27 cellular contexts compared by ENCODE assay signal in genomic region chr2:16150456-16151280, GRCh38.
"Had no signal": no experiment of that assay in that cellular context is flagged by ENCODE, and none has a peak within 500 bp of the region (broad histone marks: within the 10 kb centered on the region; RNA-seq: fewer than 3 reads in every experiment).

No MANE protein-coding gene starts in this region.

- H3K27me3 Mint-ChIP-seq: progenitor cell of endocrine pancreas; stimulated activated naive B cell treated with anti-CD40 and anti-IgM and Interleukin-4, amounts not matched to agents 10 μg/mL and 1 μg/mL and 100 μg/mL, for 72 hours had no signal

- ATAC-seq: psoas muscle; right cardiac atrium; right lobe of liver; stimulated activated naive B cell treated with anti-CD40 and anti-IgM and Interleukin-4, amounts not matched to agents 10 μg/mL and 1 μg/mL and 100 μg/mL, for 72 hours had no signal

- H3K4me3 ChIP-seq: neural progenitor cell, psoas muscle, right lobe of liver, sigmoid colon, stomach, thoracic aorta, thyroid gland, tibial nerve, upper lobe of left lung, uterus had no signal

- H3K9me3 Mint-ChIP-seq: natural killer cell; nephron; stimulated activated effector memory CD8-positive, alpha-beta T cell treated with anti-CD3 and anti-CD28 coated beads, Interleukin-12 subunit alpha, Interleukin-12 subunit beta, amount 100 ng/mL, for 72 hours; stimulated activated naive CD8-positive, alpha-beta T cell treated with anti-CD3 and anti-CD28 coated beads, Interleukin-15, Interleukin-2, amounts not matched to agents 100 ng/mL and 50 ng/mL, for 24 hours had no signal

- H3K36me3 Mint-ChIP-seq: naive thymus-derived CD4-positive, alpha-beta T cell; natural killer cell; neural progenitor cell; stimulated activated effector memory CD8-positive, alpha-beta T cell treated with anti-CD3 and anti-CD28 coated beads, Interleukin-12 subunit alpha, Interleukin-12 subunit beta, amount 100 ng/mL, for 72 hours; stimulated activated naive B cell treated with anti-CD40 and anti-IgM and Interleukin-4, amounts not matched to agents 10 μg/mL and 1 μg/mL and 100 μg/mL, for 72 hours had no signal

- H3K27me3 ChIP-seq: neural progenitor cell, right lobe of liver, sigmoid colon, stomach, thyroid gland, tibial nerve, upper lobe of left lung, uterus had no signal

- H3K4me1 Mint-ChIP-seq: naive thymus-derived CD4-positive, alpha-beta T cell; natural killer cell; stimulated activated effector memory CD8-positive, alpha-beta T cell treated with anti-CD3 and anti-CD28 coated beads, Interleukin-12 subunit alpha, Interleukin-12 subunit beta, amount 100 ng/mL, for 72 hours; stimulated activated naive B cell treated with anti-CD40 and anti-IgM and Interleukin-4, amounts not matched to agents 10 μg/mL and 1 μg/mL and 100 μg/mL, for 72 hours had no signal

- DNase-seq: natural killer cell; occipital lobe; posterior cingulate gyrus; psoas muscle; right cardiac atrium; right lobe of liver; sigmoid colon; small intestine; stimulated activated CD4-positive, alpha-beta T cell treated with anti-CD3 and anti-CD28 coated beads, Interleukin-15, amount 100 ng/mL, for 24 hours; stimulated activated CD4-positive, alpha-beta T cell treated with anti-CD3 and anti-CD28 coated beads, Interleukin-2, amount 100 ng/mL, for 24 hours; stimulated activated CD4-positive, alpha-beta T cell treated with anti-CD3 and anti-CD28 coated beads, Interleukin-2, amount 100 ng/mL, for 48 hours; stimulated activated CD4-positive, alpha-beta T cell treated with anti-CD3 and anti-CD28 coated beads, Interleukin-4, amount 100 ng/mL, for 24 hours; stimulated activated naive B cell treated with anti-CD40 and anti-IgM and Interleukin-4, amounts not matched to agents 10 μg/mL and 1 μg/mL and 100 μg/mL, for 72 hours; stimulated activated naive CD4-positive, alpha-beta T cell treated with Interleukin-2 at 50 U/mL for 16 hours; stomach; thyroid gland; upper lobe of left lung; uterus had no signal

- H3K9me3 ChIP-seq: psoas muscle, right lobe of liver, sigmoid colon, stomach, thoracic aorta, thyroid gland, tibial nerve, upper lobe of left lung, uterus had no signal

- H3K4me3 Mint-ChIP-seq: naive thymus-derived CD4-positive, alpha-beta T cell; natural killer cell; nephron; neural progenitor cell; stimulated activated effector memory CD8-positive, alpha-beta T cell treated with anti-CD3 and anti-CD28 coated beads, Interleukin-12 subunit alpha, Interleukin-12 subunit beta, amount 100 ng/mL, for 72 hours; stimulated activated naive B cell treated with anti-CD40 and anti-IgM and Interleukin-4, amounts not matched to agents 10 μg/mL and 1 μg/mL and 100 μg/mL, for 72 hours; stimulated activated naive CD8-positive, alpha-beta T cell treated with anti-CD3 and anti-CD28 coated beads, Interleukin-15, Interleukin-2, amounts not matched to agents 100 ng/mL and 50 ng/mL, for 24 hours had no signal

- H3K27ac Mint-ChIP-seq: naive thymus-derived CD4-positive, alpha-beta T cell; natural killer cell; nephron; neural progenitor cell; progenitor cell of endocrine pancreas; stimulated activated effector memory CD8-positive, alpha-beta T cell treated with anti-CD3 and anti-CD28 coated beads, Interleukin-12 subunit alpha, Interleukin-12 subunit beta, amount 100 ng/mL, for 72 hours; stimulated activated naive B cell treated with anti-CD40 and anti-IgM and Interleukin-4, amounts not matched to agents 10 μg/mL and 1 μg/mL and 100 μg/mL, for 72 hours; stimulated activated naive CD8-positive, alpha-beta T cell treated with anti-CD3 and anti-CD28 coated beads, Interleukin-15, Interleukin-2, amounts not matched to agents 100 ng/mL and 50 ng/mL, for 24 hours had no signal

- H3K4me1 ChIP-seq: neural progenitor cell, parathyroid adenoma, psoas muscle, right lobe of liver, stomach, tibial nerve, upper lobe of left lung, uterus had no signal

- H3K36me3 ChIP-seq: neural progenitor cell, right lobe of liver, sigmoid colon, stomach, thoracic aorta, thyroid gland, tibial nerve, upper lobe of left lung, uterus had no signal
